In genomic region chr10:91642831-91643692, GRCh38 we compare ENCODE assay signal across 2 cellular contexts.
TF ChIP-seq lines count a peak whose summit lies in the region.

No MANE protein-coding gene starts in this region.

TF ChIP-seq in liver, 16 proteins besides CTCF, POLR2A, EP300 and RAD21:
- no peak for TF ChIP-seq GABPA (IDR thresholded peaks at IDR 0.05 in 1 of 2, conservative IDR thresholded peaks at IDR 0.05 in 1 of 2)
- peak; percentile 9 to 37 for TF ChIP-seq HNF4A (conservative IDR thresholded peaks at IDR 0.05)

TF ChIP-seq in HepG2, 621 proteins besides CTCF, POLR2A, EP300 and RAD21:
- TF ChIP-seq SP5 (CRISPR knock-in tag; IDR thresholded peaks at IDR 0.05; ENCODE audit: borderline replicate concordance, low read depth) (no peak), MED13 (CRISPR knock-in tag; IDR thresholded peaks at IDR 0.05) (no peak), ZSCAN20 (CRISPR knock-in tag; IDR thresholded peaks at IDR 0.05; ENCODE audit: borderline replicate concordance) (no peak), IKZF5 (CRISPR knock-in tag; IDR thresholded peaks at IDR 0.05) (no peak), EEA1 (CRISPR knock-in tag; IDR thresholded peaks at IDR 0.05; ENCODE audit: borderline replicate concordance) (no peak), PHB2 (IDR thresholded peaks at IDR 0.05; ENCODE audit: partially characterized antibody) (no peak)
